Comparison of ENCODE assay signal across 1 cellular context in the genomic region with DNA sequence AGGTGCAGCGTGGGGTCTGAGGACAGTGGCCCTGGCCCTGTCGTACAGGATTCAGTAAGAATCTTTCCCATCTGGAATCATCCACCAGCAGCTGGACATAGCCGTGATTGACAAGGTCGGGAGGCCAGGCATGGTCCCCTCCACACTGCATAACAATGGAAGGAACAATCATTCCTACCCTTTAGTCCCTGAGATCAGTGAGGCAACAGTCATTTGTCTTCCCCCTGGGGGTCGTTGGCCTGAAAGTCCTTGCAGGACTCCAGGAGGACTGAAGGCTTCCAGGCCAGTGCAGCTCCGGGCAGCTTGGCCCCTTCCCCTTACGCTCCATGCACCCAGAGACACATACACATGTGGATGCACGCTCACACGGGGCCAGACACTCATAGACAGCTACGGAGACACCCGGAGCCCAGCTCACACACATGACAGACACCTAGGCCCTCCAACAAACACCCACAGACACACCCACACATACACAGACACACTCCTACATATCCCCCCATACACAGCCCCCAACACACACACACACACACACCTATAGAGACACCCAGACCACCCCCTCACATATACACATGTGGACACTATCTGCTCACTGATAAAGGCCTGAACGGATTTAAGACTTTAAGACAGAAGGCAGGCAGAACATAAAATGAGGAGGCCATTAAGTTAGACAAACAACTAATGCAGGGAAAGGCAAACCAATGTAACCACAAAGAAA.
TF ChIP-seq lines count a peak whose summit lies in the region.

No MANE protein-coding gene starts in this region.

TF ChIP-seq in H1, 55 proteins besides CTCF, POLR2A, EP300 and RAD21:
- no peak for TF ChIP-seq SAP30 (IDR thresholded peaks at IDR 0.05; ENCODE audit: insufficient read depth, insufficient replicate concordance, low read length)
- TF ChIP-seq EGR1 (IDR thresholded peaks at IDR 0.05; ENCODE audit: borderline replicate concordance, low read depth, low read length): no peak
- TF ChIP-seq SIRT6 (IDR thresholded peaks at IDR 0.05; ENCODE audit: low read length): no peak
- no peak for TF ChIP-seq HDAC2 (IDR thresholded peaks at IDR 0.05; ENCODE audit: borderline replicate concordance in 1 of 2, low read depth in 2 of 2, low read length in 2 of 2)
- 0 out of 2 replicates have a peak, but pooled peaks have one; percentile 13 for TF ChIP-seq CEBPB (IDR thresholded peaks at IDR 0.05; ENCODE audit: low read depth, low read length)
- no peak for TF ChIP-seq POU5F1 (IDR thresholded peaks at IDR 0.05; ENCODE audit: low read depth, low read length)
- TF ChIP-seq USF2 (IDR thresholded peaks at IDR 0.05; ENCODE audit: low read length): no peak
- no peak for TF ChIP-seq GABPA (IDR thresholded peaks at IDR 0.05; ENCODE audit: borderline replicate concordance, insufficient read depth, low read length)
